In genomic region chr9:89383030-89383720, GRCh38 we compare ENCODE assay signal across 19 cellular contexts.
DNase-seq lines count a peak whose midpoint lies in the region; ATAC-seq and TF ChIP-seq lines count a peak whose summit lies in the region.
"Had no signal": no experiment of that assay in that cellular context is flagged by ENCODE, and none has a peak within 500 bp of the region (broad histone marks: within the 10 kb centered on the region; RNA-seq: fewer than 3 reads in every experiment).

No MANE protein-coding gene starts in this region.

- peak overlapping the region; percentile 1 for H3K27ac ChIP-seq in CD4-positive, alpha-beta memory T cell (ENCODE audit: low read depth, low read length)
- no peak overlapping the region for H3K27ac ChIP-seq in GM23338 (ENCODE audit: low read depth)
- H3K27ac ChIP-seq in angular gyrus (ENCODE audit: low read depth, low read length), result peak overlapping the region; percentile 33
- no peak overlapping the region for H3K27ac ChIP-seq in GM23248
- H3K27ac ChIP-seq: C4-2B, left lung, psoas muscle, SJSA1, upper lobe of right lung had no signal

- H3F3A ChIP-seq in GM23338 (replicated peaks; ENCODE audit: low read depth) (no peaks in the 10 kb centered on the region), GM23248 (ENCODE audit: insufficient read depth) (peaks cover 5% of the 10 kb centered on the region; the same call in 1 of the 2 replicates)

- H2AFZ ChIP-seq in GM23338, result no peak overlapping the region
- H2AFZ ChIP-seq in GM23248, result no peak overlapping the region

- H3K4me2 ChIP-seq in GM23338 (no peak overlapping the region), GM23248 (ENCODE audit: unreplicated experiment) (no peak overlapping the region)
- H3K4me2 ChIP-seq: smooth muscle cell had no signal

- POLR2A ChIA-PET in CD4-positive, alpha-beta memory T cell (lab: Charles Lee; ENCODE audit: partially characterized antibody), result interaction anchor here (1.4 to 2.2 kb wide), 2 partner anchors 25 to 166 kb away, joined by 5 to 8 read pairs; no protein-coding TSS in a partner anchor

- H3K9me2 ChIP-seq in GM23338 (ENCODE audit: insufficient read depth), result no peaks in the 10 kb centered on the region
- no peaks in the 10 kb centered on the region for H3K9me2 ChIP-seq in GM23248 (ENCODE audit: insufficient read depth)

- peak overlapping the region in 6 of 7 donors; percentile 32 to 84 (median 58) for H3K27ac Mint-ChIP-seq in CD4-positive, alpha-beta memory T cell
- H3K27ac Mint-ChIP-seq in GM23338 (peak overlapping the region; percentile 42; the same call in 1 of the 2 replicates), neural crest cell (ENCODE audit: unreplicated experiment) (peak overlapping the region; percentile 67)

- H3K27me3 Mint-ChIP-seq in CD4-positive, alpha-beta memory T cell, result no peaks in the 10 kb centered on the region
- H3K27me3 Mint-ChIP-seq in GM23338 (ENCODE audit: insufficient read depth, low read depth, poor library complexity), result peaks cover 6% of the 10 kb centered on the region
- no peaks in the 10 kb centered on the region for H3K27me3 Mint-ChIP-seq in neural crest cell (ENCODE audit: low read depth)

- no peak for ATAC-seq in GM23338
- ATAC-seq in GM19397 (IDR thresholded peaks at IDR 0.05; ENCODE audit: unreplicated experiment), result no peak
- ATAC-seq: left lung, upper lobe of right lung had no signal

- H3K79me2 ChIP-seq in GM23338 (replicated peaks; ENCODE audit: insufficient read depth), result no peaks in the 10 kb centered on the region
- H3K79me2 ChIP-seq in GM23248 (ENCODE audit: insufficient read depth), result no peaks in the 10 kb centered on the region

- no peak for DNase-seq in CD4-positive, alpha-beta memory T cell
- no peak for DNase-seq in GM23338 (ENCODE audit: low spot score)
- DNase-seq in neural crest cell (ENCODE audit: low read depth, low spot score), result no peak
- no peak for DNase-seq in GM23248
- no peak for DNase-seq in DMS53 (lab: John Stamatoyannopoulos, UW)
- DNase-seq in NCI-H524 (lab: John Stamatoyannopoulos, UW), result no peak
- DNase-seq: central memory CD4-positive, alpha-beta T cell; endodermal cell; left lung; NCI-H187 treated with DMSO at 0.1 percent for 48 hours; NCI-H510A; OCI-M1; psoas muscle; upper lobe of right lung had no signal

- H4K20me1 ChIP-seq in GM23338 (replicated peaks; ENCODE audit: insufficient read depth) (no peaks in the 10 kb centered on the region), GM23248 (ENCODE audit: insufficient read depth) (no peaks in the 10 kb centered on the region)

- H3K4me1 Mint-ChIP-seq in CD4-positive, alpha-beta memory T cell, result peaks cover 25 to 44% (median 32%) of the 10 kb centered on the region in 4 donors
- H3K4me1 Mint-ChIP-seq in GM23338, result no peaks in the 10 kb centered on the region
- H3K4me1 Mint-ChIP-seq in neural crest cell, result no peaks in the 10 kb centered on the region
- H3K4me1 Mint-ChIP-seq: endodermal cell had no signal

- in situ Hi-C loops in GM23248 (cut with MboI), result no loop called here

- H3K4me3 Mint-ChIP-seq in CD4-positive, alpha-beta memory T cell, result peak overlapping the region in 1 of 8 donors; percentile 26
- no peak overlapping the region for H3K4me3 Mint-ChIP-seq in GM23338
- no peak overlapping the region for H3K4me3 Mint-ChIP-seq in neural crest cell
- H3K4me3 Mint-ChIP-seq: endodermal cell had no signal

- H3K9me3 Mint-ChIP-seq in CD4-positive, alpha-beta memory T cell, result peaks cover 0 to 2% (median 0%) of the 10 kb centered on the region in 8 donors
- H3K9me3 Mint-ChIP-seq in GM23338, result no peaks in the 10 kb centered on the region; the same call in 2 of the 3 replicates
- H3K9me3 Mint-ChIP-seq in neural crest cell, result no peaks in the 10 kb centered on the region
- H3K9me3 Mint-ChIP-seq: endodermal cell had no signal

- CTCF ChIA-PET in CD4-positive, alpha-beta memory T cell (lab: Charles Lee; ENCODE audit: partially characterized antibody), result interaction anchor here (0.6 to 1.6 kb wide), 4 partner anchors 9 to 166 kb away, joined by 3 to 6 read pairs (median 3); no protein-coding TSS in a partner anchor

- TF ChIP-seq CTCF in GM23338 (conservative IDR thresholded peaks at IDR 0.05; ENCODE audit: low read depth in 2 of 2), result no peak
- no peak for TF ChIP-seq CTCF in neural crest cell (conservative IDR thresholded peaks at IDR 0.05)

- H3K36me3 Mint-ChIP-seq in CD4-positive, alpha-beta memory T cell, result peaks cover 70 to 83% of the 10 kb centered on the region in 2 donors
- H3K36me3 Mint-ChIP-seq in GM23338 (ENCODE audit: low read depth), result peaks cover 67% of the 10 kb centered on the region
- H3K36me3 Mint-ChIP-seq in neural crest cell (ENCODE audit: low read depth), result peaks cover 8% of the 10 kb centered on the region

- H3K27me3 ChIP-seq in CD4-positive, alpha-beta memory T cell (ENCODE audit: insufficient read depth, low read length), result no peaks in the 10 kb centered on the region
- no peaks in the 10 kb centered on the region for H3K27me3 ChIP-seq in GM23338 (ENCODE audit: insufficient read depth)
- no peaks in the 10 kb centered on the region for H3K27me3 ChIP-seq in GM23248 (replicated peaks; ENCODE audit: insufficient read depth)
- H3K27me3 ChIP-seq: left lung, SJSA1, upper lobe of right lung had no signal

- no peak overlapping the region for H3K4me3 ChIP-seq in CD4-positive, alpha-beta memory T cell (ENCODE audit: low read length in 2 of 2)
- no peak overlapping the region for H3K4me3 ChIP-seq in GM23338
- H3K4me3 ChIP-seq in GM23248, result no peak overlapping the region
- H3K4me3 ChIP-seq: left lung, psoas muscle, SJSA1, smooth muscle cell, upper lobe of right lung had no signal

- WGBS in GM23248 (ENCODE audit: low coverage in 1 of 2, low lambda C conversion rate in 2 of 2, missing lambda C conversion rate in 2 of 2), 2 experiments, result 77 to 81% methylated on average over 16 of the region's 16 CpGs

- no peak overlapping the region for H3K9ac ChIP-seq in GM23248

- H3K9me3 ChIP-seq in CD4-positive, alpha-beta memory T cell (ENCODE audit: control insufficient read depth in 1 of 2, low read length in 2 of 2), result no peaks in the 10 kb centered on the region
- no peaks in the 10 kb centered on the region for H3K9me3 ChIP-seq in GM23248 (ENCODE audit: low read depth)
- H3K9me3 ChIP-seq: left lung, psoas muscle, SJSA1, upper lobe of right lung had no signal

- H3K36me3 ChIP-seq in CD4-positive, alpha-beta memory T cell (ENCODE audit: insufficient read depth, low read length), result peaks cover 96% of the 10 kb centered on the region
- H3K36me3 ChIP-seq in GM23338 (ENCODE audit: insufficient read depth) (peaks cover 17% of the 10 kb centered on the region; the same call in 1 of the 2 replicates), GM23248 (ENCODE audit: low read depth) (no peaks in the 10 kb centered on the region)
- H3K36me3 ChIP-seq: SJSA1 had no signal

- intact Hi-C loops in CD4-positive, alpha-beta memory T cell (cut with micrococcal nuclease), result no loop called here

- peaks cover 4% of the 10 kb centered on the region for H3K4me1 ChIP-seq in CD4-positive, alpha-beta memory T cell (ENCODE audit: insufficient read depth, low read length)
- H3K4me1 ChIP-seq in GM23338 (ENCODE audit: insufficient read depth) (no peaks in the 10 kb centered on the region), GM23248 (ENCODE audit: insufficient read depth) (0 out of 2 replicates have a peak, but pooled peaks cover 4% of the 10 kb centered on the region)
- H3K4me1 ChIP-seq: SJSA1, upper lobe of right lung had no signal

TF ChIP-seq in GM23338, 12 proteins besides CTCF, POLR2A, EP300 and RAD21:
- TF ChIP-seq CREB1 (CRISPR knock-in tag; IDR thresholded peaks at IDR 0.05; ENCODE audit: low read depth) (no peak), POLR2AphosphoS5 (IDR thresholded peaks at IDR 0.05; ENCODE audit: low read depth) (no peak), ZNF114 (CRISPR knock-in tag; IDR thresholded peaks at IDR 0.05) (no peak)

Comparison
In these comparisons a context has a peak if more than half of its experiments do, and no peak if none do; other contexts are left out.
1. H3K27ac ChIP-seq: peak in CD4-positive, alpha-beta memory T cell (single experiment) and angular gyrus (single experiment); none in GM23338 (single experiment) and GM23248 (single experiment).
2. Peak in every context shown above with its lines, with median percentiles within 50 percentile points of each other: H3K27ac Mint-ChIP-seq.